Comparison of ENCODE assay signal across 19 cellular contexts in the genomic region with DNA sequence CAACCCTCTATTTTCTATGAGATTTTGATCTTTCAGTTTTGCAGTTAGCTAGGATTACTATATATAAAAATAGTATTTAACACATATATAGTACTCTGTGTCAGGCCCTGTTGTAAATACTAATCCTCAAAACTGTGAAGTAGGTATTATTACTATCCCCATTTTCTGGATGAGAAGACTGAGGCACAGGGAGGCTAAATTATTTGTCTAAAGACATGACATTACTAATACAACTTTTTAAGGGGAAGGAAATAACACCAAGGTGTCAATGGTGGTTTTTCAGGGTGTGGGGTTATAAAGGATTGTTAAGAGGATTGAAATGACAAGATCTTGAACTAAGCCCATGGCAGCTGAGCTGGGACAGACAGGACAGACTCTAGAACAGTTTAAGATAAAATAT. TPM values are rescaled to one million over a fixed set of nuclear protein-coding genes. Genes with fewer than 3 reads are reported as not detected.
DNase-seq lines count a peak whose midpoint lies in the region; ATAC-seq and TF ChIP-seq lines count a peak whose summit lies in the region.
"Had no signal": no experiment of that assay in that cellular context is flagged by ENCODE, and none has a peak within 500 bp of the region (broad histone marks: within the 10 kb centered on the region; RNA-seq: fewer than 3 reads in every experiment).

No MANE protein-coding gene starts in this region.

- no peak for DNase-seq in activated T-cell treated with anti-CD3 and anti-CD28 coated beads, Interleukin-2, amount 50 U/mL, for 72 hours
- no peak for DNase-seq in activated T-cell treated with anti-CD3 and anti-CD28 coated beads, Interleukin-2, amount 50 U/mL, for 24 hours
- DNase-seq in GM12865 (ENCODE audit: low read depth) (peak; percentile 32), immature natural killer cell (peak in 1 of 3 donors; percentile 17), nephron progenitor cell (no peak), mesothelial cell of epicardium (ENCODE audit: low spot score in 2 of 2, unreplicated experiment in 2 of 2) (no peak), kidney glomerular epithelial cell (lab: John Stamatoyannopoulos, UW) (no peak)
- DNase-seq in stimulated activated CD4-positive, alpha-beta T cell treated with anti-CD3 and anti-CD28 coated beads, Interleukin-12 subunit alpha, Interleukin-12 subunit beta, amount 100 ng/mL, for 4 hours, result no peak
- DNase-seq: 8988T; Calu3; CD8-positive, alpha-beta T cell; DMS 273 treated with DMSO at 0.1 percent for 48 hours; DND-41; EL; GM23248; IMR-90 had no signal

- no peak for ATAC-seq in activated T-cell treated with anti-CD3 and anti-CD28 coated beads, Interleukin-2, amount 50 U/mL, for 72 hours (replicated peaks in 1 of 2)
- ATAC-seq: CD8-positive, alpha-beta T cell had no signal

- H3K4me3 Mint-ChIP-seq in activated T-cell treated with anti-CD3 and anti-CD28 coated beads, Interleukin-2, amount 50 U/mL, for 72 hours, result no peak overlapping the region
- no peak overlapping the region for H3K4me3 Mint-ChIP-seq in activated T-cell treated with anti-CD3 and anti-CD28 coated beads, Interleukin-2, amount 50 U/mL, for 24 hours
- H3K4me3 Mint-ChIP-seq in immature natural killer cell (peak overlapping the region; percentile 33 to 71 (median 63)), nephron progenitor cell (no peak overlapping the region), mesothelial cell of epicardium (no peak overlapping the region)
- H3K4me3 Mint-ChIP-seq: B cell; CD8-positive, alpha-beta T cell had no signal

- H3K27ac Mint-ChIP-seq in activated T-cell treated with anti-CD3 and anti-CD28 coated beads, Interleukin-2, amount 50 U/mL, for 72 hours, result peak overlapping the region; percentile 38
- H3K27ac Mint-ChIP-seq in activated T-cell treated with anti-CD3 and anti-CD28 coated beads, Interleukin-2, amount 50 U/mL, for 24 hours, result no peak overlapping the region
- H3K27ac Mint-ChIP-seq in immature natural killer cell, result peak overlapping the region; percentile 75 to 84 (median 80)
- peak overlapping the region; percentile 26 for H3K27ac Mint-ChIP-seq in nephron progenitor cell
- H3K27ac Mint-ChIP-seq in mesothelial cell of epicardium, result no peak overlapping the region
- H3K27ac Mint-ChIP-seq: B cell; CD8-positive, alpha-beta T cell had no signal

- no peak overlapping the region for H3K4me3 ChIP-seq in GM12865 (ENCODE audit: low read depth, low read length)
- H3K4me3 ChIP-seq: BLaER1 treated with 17β-estradiol and CSF1 and Interleukin-3, amounts not matched to agents 10 nM and 100 nM; GM23248; HAP-1 had no signal

- peaks cover 6% of the 10 kb centered on the region for H3K27me3 Mint-ChIP-seq in activated T-cell treated with anti-CD3 and anti-CD28 coated beads, Interleukin-2, amount 50 U/mL, for 72 hours (ENCODE audit: low read depth)
- H3K27me3 Mint-ChIP-seq in activated T-cell treated with anti-CD3 and anti-CD28 coated beads, Interleukin-2, amount 50 U/mL, for 24 hours, result no peaks in the 10 kb centered on the region
- H3K27me3 Mint-ChIP-seq in immature natural killer cell (ENCODE audit: low read depth in 3 of 3) (peaks cover 2 to 23% (median 7%) of the 10 kb centered on the region in 3 donors), nephron progenitor cell (ENCODE audit: low read depth, poor library complexity) (peaks cover 9% of the 10 kb centered on the region), mesothelial cell of epicardium (ENCODE audit: low read depth) (no peaks in the 10 kb centered on the region)
- H3K27me3 Mint-ChIP-seq: B cell had no signal

- TF ChIP-seq CTCF in GM12865 (IDR thresholded peaks at IDR 0.05; ENCODE audit: insufficient read depth, low read depth, low read length, missing control alignments) (no peak), nephron progenitor cell (IDR thresholded peaks at IDR 0.05) (no peak), mesothelial cell of epicardium (IDR thresholded peaks at IDR 0.05; ENCODE audit: unreplicated experiment) (no peak)

- peaks cover 8% of the 10 kb centered on the region for H3K4me1 Mint-ChIP-seq in activated T-cell treated with anti-CD3 and anti-CD28 coated beads, Interleukin-2, amount 50 U/mL, for 72 hours (ENCODE audit: low read depth)
- peaks cover 7% of the 10 kb centered on the region for H3K4me1 Mint-ChIP-seq in activated T-cell treated with anti-CD3 and anti-CD28 coated beads, Interleukin-2, amount 50 U/mL, for 24 hours (ENCODE audit: low read depth)
- peaks cover 24 to 32% of the 10 kb centered on the region in 2 donors for H3K4me1 Mint-ChIP-seq in immature natural killer cell
- peaks cover 9% of the 10 kb centered on the region for H3K4me1 Mint-ChIP-seq in nephron progenitor cell
- H3K4me1 Mint-ChIP-seq in mesothelial cell of epicardium, result peaks cover 13% of the 10 kb centered on the region

- H3K36me3 Mint-ChIP-seq in activated T-cell treated with anti-CD3 and anti-CD28 coated beads, Interleukin-2, amount 50 U/mL, for 72 hours (ENCODE audit: insufficient read depth in 2 of 2), result peaks cover 0 to 2% of the 10 kb centered on the region in 2 donors
- H3K36me3 Mint-ChIP-seq in activated T-cell treated with anti-CD3 and anti-CD28 coated beads, Interleukin-2, amount 50 U/mL, for 24 hours (ENCODE audit: low read depth), result peaks cover 9% of the 10 kb centered on the region
- H3K36me3 Mint-ChIP-seq in immature natural killer cell (peaks cover 0 to 4% (median 0%) of the 10 kb centered on the region in 3 donors), nephron progenitor cell (ENCODE audit: low read depth) (no peaks in the 10 kb centered on the region), mesothelial cell of epicardium (no peaks in the 10 kb centered on the region)

- no peaks in the 10 kb centered on the region for H3K9me3 Mint-ChIP-seq in activated T-cell treated with anti-CD3 and anti-CD28 coated beads, Interleukin-2, amount 50 U/mL, for 72 hours
- H3K9me3 Mint-ChIP-seq in activated T-cell treated with anti-CD3 and anti-CD28 coated beads, Interleukin-2, amount 50 U/mL, for 24 hours, result no peaks in the 10 kb centered on the region
- H3K9me3 Mint-ChIP-seq in immature natural killer cell (no peaks in the 10 kb centered on the region), nephron progenitor cell (no peaks in the 10 kb centered on the region), mesothelial cell of epicardium (no peaks in the 10 kb centered on the region)
- H3K9me3 Mint-ChIP-seq: CD8-positive, alpha-beta T cell had no signal

RNA-seq across cellular contexts. Expression of a gene that starts 4.1 kb away (rescaled TPM):
- 100 to 1,000 TPM; 104 to 126 TPM for total RNA-seq in activated T-cell treated with anti-CD3 and anti-CD28 coated beads, Interleukin-2, amount 50 U/mL, for 72 hours
- polyA plus RNA-seq in immature natural killer cell, result 100 to 1,000 TPM; 163 to 253 (median 232) TPM
- total RNA-seq in mesothelial cell of epicardium, result 768 to 806 TPM (median 799 TPM) in 3 replicates

Comparison
In these comparisons a context has a peak if more than half of its experiments do, and no peak if none do; other contexts are left out.
1. H3K27ac Mint-ChIP-seq: peak in activated T-cell treated with anti-CD3 and anti-CD28 coated beads, Interleukin-2, amount 50 U/mL, for 72 hours (single experiment), immature natural killer cell (6 of 6) and nephron progenitor cell (single experiment); none in activated T-cell treated with anti-CD3 and anti-CD28 coated beads, Interleukin-2, amount 50 U/mL, for 24 hours (single experiment) and mesothelial cell of epicardium (single experiment).
2. H3K4me3 Mint-ChIP-seq: peak in immature natural killer cell (5 of 5); none in activated T-cell treated with anti-CD3 and anti-CD28 coated beads, Interleukin-2, amount 50 U/mL, for 72 hours (0 of 2), activated T-cell treated with anti-CD3 and anti-CD28 coated beads, Interleukin-2, amount 50 U/mL, for 24 hours (single experiment), nephron progenitor cell (single experiment) and mesothelial cell of epicardium (single experiment).